Comparison of ENCODE assay signal across 7 cellular contexts in the genomic region with DNA sequence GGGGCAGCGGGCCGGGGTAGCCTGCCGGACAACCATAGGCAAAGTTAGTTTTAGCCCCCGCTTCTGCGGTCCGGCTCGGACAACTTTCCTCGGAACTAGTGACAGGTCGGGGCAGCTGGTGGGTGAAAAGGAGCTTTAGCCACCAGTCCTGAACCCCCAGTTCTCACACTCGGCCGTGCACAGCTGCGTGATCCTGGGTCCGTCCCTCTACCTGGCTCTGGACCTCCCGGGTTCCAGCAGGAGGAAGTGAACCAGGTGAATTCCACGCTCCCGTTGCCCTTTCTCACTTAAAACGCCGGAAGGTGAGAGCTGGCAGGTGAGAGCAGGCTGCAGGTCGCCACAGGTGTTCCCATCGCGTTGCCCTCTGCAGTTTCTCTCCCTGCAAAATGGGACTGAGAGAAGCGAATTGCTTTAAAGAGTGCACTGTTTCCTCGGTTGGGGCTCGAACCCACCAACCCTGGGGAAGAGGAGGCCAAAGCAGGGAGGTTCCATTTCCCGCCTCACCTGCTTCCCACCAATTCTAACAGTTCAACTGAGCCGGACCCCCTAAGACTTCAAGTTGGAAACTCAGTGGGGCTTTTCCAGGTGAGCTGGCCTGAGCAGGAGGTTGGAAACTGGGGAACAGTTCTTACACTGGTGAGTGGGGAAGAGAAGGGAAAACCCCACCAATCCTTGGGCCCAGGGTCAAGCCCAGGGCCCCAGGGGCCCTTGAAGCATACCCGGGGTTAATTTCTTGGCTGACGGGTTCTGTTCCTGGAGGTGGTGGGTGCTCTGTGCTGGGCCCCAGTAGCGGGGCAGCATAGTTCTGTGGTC. TPM values are rescaled to one million over a fixed set of nuclear protein-coding genes. Genes with fewer than 3 reads are reported as not detected.
DNase-seq lines count a peak whose midpoint lies in the region; TF ChIP-seq lines count a peak whose summit lies in the region.

No MANE protein-coding gene starts in this region.

- peak overlapping the region; percentile 69 for H2AFZ ChIP-seq in GM23248

- H3K9me3 ChIP-seq in GM23248 (ENCODE audit: low read depth), result no peaks in the 10 kb centered on the region

- H3K27ac ChIP-seq in GM23248 (no peak overlapping the region), skin epidermis (peak overlapping the region in 20 of 21 experiments; percentile 52 to 97 (median 90))

- peak overlapping the region; percentile 74 for H3K4me2 ChIP-seq in GM23248 (ENCODE audit: unreplicated experiment)

- peaks cover 28% of the 10 kb centered on the region for H3K4me1 ChIP-seq in GM23248 (ENCODE audit: insufficient read depth)

- DNase-seq in GM23248 (no peak), RPMI8226 (peak; percentile 42), fibroblast of the aortic adventitia (ENCODE audit: low read depth) (no peak), ureter (ENCODE audit: low spot score) (no peak), KG1 (lab: John Stamatoyannopoulos, UW) (no peak), amniotic stem cell (lab: John Stamatoyannopoulos, UW) (no peak)

- H3K79me2 ChIP-seq in GM23248 (ENCODE audit: insufficient read depth), result no peaks in the 10 kb centered on the region

- H3K36me3 ChIP-seq in GM23248 (ENCODE audit: low read depth), result no peaks in the 10 kb centered on the region

- H3K27me3 ChIP-seq in GM23248 (replicated peaks; ENCODE audit: insufficient read depth), result no peaks in the 10 kb centered on the region

- H3K9me2 ChIP-seq in GM23248 (ENCODE audit: insufficient read depth), result no peaks in the 10 kb centered on the region

- in situ Hi-C loops in GM23248 (cut with MboI), result loop anchor here (10.0 kb wide), 1 partner anchor 339 kb away; no protein-coding TSS in a partner anchor

- 44 to 47% methylated on average over 27 to 29 of the region's 29 CpGs for WGBS in GM23248 (ENCODE audit: low coverage in 1 of 2, low lambda C conversion rate in 2 of 2, missing lambda C conversion rate in 2 of 2), 2 experiments

- H3K4me3 ChIP-seq in GM23248 (peak overlapping the region; percentile 63), fibroblast of the aortic adventitia (ENCODE audit: low read depth, low read length) (peak overlapping the region; percentile 59), skin epidermis (peak overlapping the region; percentile 47 to 58 (median 54))

- H3F3A ChIP-seq in GM23248 (ENCODE audit: insufficient read depth), result peaks cover 26% of the 10 kb centered on the region

- H4K20me1 ChIP-seq in GM23248 (ENCODE audit: insufficient read depth), result no peaks in the 10 kb centered on the region

- peak overlapping the region; percentile 52 for H3K9ac ChIP-seq in GM23248

- TF ChIP-seq CTCF in fibroblast of the aortic adventitia (IDR thresholded peaks at IDR 0.05; ENCODE audit: insufficient read depth, low read length), result no peak

RNA-seq across cellular contexts. Expression of gene CD82, which starts 0.5 kb away (rescaled TPM):
- 4.8 and 9.9 TPM in 2 replicates for total RNA-seq in GM23248 (2014; rRNA removed; shearing (Covaris generic))
- 6.0 and 8.6 TPM in 2 replicates for polyA plus RNA-seq in GM23248 (2016; fragmentation: Nextera tagmentation; extraction: Ambion mirVana)
- total RNA-seq in fibroblast of the aortic adventitia (ENCODE audit: low replicate concordance), result 2.6 and 4.5 TPM in 2 replicates
- 148 TPM for total RNA-seq in ureter

Comparison
In these comparisons a context has a peak if more than half of its experiments do, and no peak if none do; other contexts are left out.
1. RNA of gene CD82, which starts 0.5 kb away (total RNA-seq): 148 TPM in ureter (single experiment); 4.8 to 9.9 TPM in GM23248 and 2.6 to 4.5 TPM in fibroblast of the aortic adventitia; every median in the first group is over 10 times any median in the second.
2. Peak in every context shown above with its lines, with median percentiles within 50 percentile points of each other: H3K4me3 ChIP-seq.